In the genomic region with DNA sequence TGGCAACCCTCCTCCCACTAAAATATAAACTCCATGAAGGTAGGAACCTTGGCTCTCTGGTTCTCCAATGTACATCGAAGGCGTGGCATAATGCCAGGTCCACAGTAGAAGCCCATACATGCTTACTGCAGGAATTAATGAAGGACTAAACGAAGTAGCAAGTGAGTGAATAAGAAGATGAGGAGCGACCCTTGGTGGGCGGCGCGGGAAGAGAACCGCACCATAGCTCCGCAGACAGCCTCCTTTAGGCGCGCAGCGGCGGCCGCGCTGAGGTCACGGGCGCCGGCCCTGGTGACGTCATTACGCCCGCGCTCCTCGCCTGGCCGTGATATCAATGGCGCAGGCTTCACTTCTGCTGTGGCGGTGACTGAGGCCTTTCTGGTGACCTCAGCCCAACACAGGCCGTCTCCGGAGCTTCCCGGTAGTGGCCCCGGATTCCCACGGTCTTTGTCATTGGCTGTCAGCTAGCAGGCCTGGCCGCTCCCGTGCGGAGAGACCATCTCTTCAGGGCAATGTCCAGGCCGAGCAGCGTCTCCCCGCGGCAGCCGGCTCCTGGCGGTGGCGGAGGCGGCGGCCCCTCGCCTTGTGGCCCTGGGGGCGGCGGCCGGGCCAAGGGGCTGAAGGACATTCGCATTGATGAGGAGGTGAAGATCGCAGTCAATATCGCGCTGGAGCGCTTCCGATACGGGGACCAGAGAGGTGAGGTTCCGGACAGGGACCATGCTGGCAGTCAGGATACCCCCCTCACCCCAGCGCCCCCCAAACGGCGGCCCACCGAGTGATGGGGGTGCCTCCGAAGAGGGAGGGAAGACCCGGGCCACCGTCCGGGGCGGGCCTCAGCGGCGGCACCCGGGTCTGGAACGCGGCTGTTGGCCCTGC, we compare ENCODE assay signal across 8 cellular contexts. TPM values are rescaled to one million over a fixed set of nuclear protein-coding genes. Genes with fewer than 3 reads are reported as not detected.
DNase-seq lines count a peak whose midpoint lies in the region; ATAC-seq and TF ChIP-seq lines count a peak whose summit lies in the region.

YTHDC2 (plus strand) TSS at position 311 of the 879 bp plus-strand sequence; CDS start at position 513, 202 bp downstream.

- peak; percentile 99 for ATAC-seq in GM19324 (IDR thresholded peaks at IDR 0.05; ENCODE audit: low FRiP score, unreplicated experiment)
- peak; percentile 98 for ATAC-seq in HG03469 (IDR thresholded peaks at IDR 0.05; ENCODE audit: unreplicated experiment)

- TF ChIP-seq RAD21 in liver (IDR thresholded peaks at IDR 0.05) = peak; percentile 42 to 61

- H3K27me3 ChIP-seq in liver (ENCODE audit: control insufficient read depth in 4 of 4, insufficient read depth in 4 of 4, low read length in 3 of 4) = no peaks in the 10 kb centered on the region

- DNase-seq in NCI-H69 (lab: John Stamatoyannopoulos, UW) (peak; percentile 93), dermis blood vessel endothelial cell (peak; percentile 93)
- peak; percentile 83 for DNase-seq in activated CD4-positive, alpha-beta T cell treated with anti-CD3 and anti-CD28 coated beads, Interleukin-2, amount 50 U/mL, for 4 hours
- peak; percentile 83 to 86 for DNase-seq in stimulated activated CD4-positive, alpha-beta T cell treated with anti-CD3 and anti-CD28 coated beads, Interleukin-4, amount 100 ng/mL, for 4 hours

- under 1% methylated on average over 69 of the region's 69 CpGs for WGBS in liver

- H3K27ac ChIP-seq in C4-2B (peak within 1 kb of the TSS; percentile 75), liver (ENCODE audit: low read depth in 1 of 2, low read length in 2 of 2) (peak within 1 kb of the TSS; percentile 85 to 96)

- peak within 1 kb of the TSS; percentile 60 to 95 for H3K9ac ChIP-seq in liver (ENCODE audit: low read depth in 1 of 2, low read length in 2 of 2)

- no peaks in the 10 kb centered on the region for H3K9me3 ChIP-seq in liver (ENCODE audit: control insufficient read depth in 4 of 4, low read length in 3 of 4)

- peaks cover 0 to 11% (median 4%) of the 10 kb centered on the region in 4 donors for H3K4me1 ChIP-seq in liver (ENCODE audit: control insufficient read depth in 4 of 4, insufficient read depth in 4 of 4, low read length in 3 of 4)

- TF ChIP-seq CTCF in C4-2B (conservative IDR thresholded peaks at IDR 0.05) (peak; percentile 79), liver (IDR thresholded peaks at IDR 0.05; ENCODE audit: low read depth, low read length, missing input control) (no peak)

- H3K36me3 ChIP-seq in liver (ENCODE audit: control insufficient read depth in 4 of 4, insufficient read depth in 3 of 4, low read depth in 1 of 4, low read length in 3 of 4) = peaks cover 0 to 2% (median under 1%) of the 10 kb centered on the region in 4 donors

- peak within 1 kb of the TSS; percentile 80 to 86 (median 81) for H3K4me3 ChIP-seq in liver (ENCODE audit: low read depth in 1 of 3, low read length in 3 of 3)

TF ChIP-seq in liver, 16 proteins besides CTCF, POLR2A, EP300 and RAD21:
- TF ChIP-seq EGR1 (IDR thresholded peaks at IDR 0.05; ENCODE audit: low read depth in 2 of 2) (no peak), ATF3 (IDR thresholded peaks at IDR 0.05) (no peak), NR2F2 (IDR thresholded peaks at IDR 0.05) (no peak), HNF4A (conservative IDR thresholded peaks at IDR 0.05) (peak; percentile 5 to 23), SP1 (IDR thresholded peaks at IDR 0.05) (peak; percentile 26), MAX (IDR thresholded peaks at IDR 0.05) (no peak), RXRA (IDR thresholded peaks at IDR 0.05) (peak in 1 of 2 donors; percentile 57), TAF1 (conservative IDR thresholded peaks at IDR 0.05) (peak; percentile 16), FOXA2 (IDR thresholded peaks at IDR 0.05) (no peak), FOXA1 (IDR thresholded peaks at IDR 0.05) (no peak), GABPA (IDR thresholded peaks at IDR 0.05 in 1 of 2, conservative IDR thresholded peaks at IDR 0.05 in 1 of 2) (no peak), ZBTB33 (IDR thresholded peaks at IDR 0.05) (no peak), JUND (IDR thresholded peaks at IDR 0.05) (peak; percentile 46 to 68), HNF4G (IDR thresholded peaks at IDR 0.05) (no peak), YY1 (IDR thresholded peaks at IDR 0.05) (peak; percentile 96)
- TF ChIP-seq, protein P1, sequence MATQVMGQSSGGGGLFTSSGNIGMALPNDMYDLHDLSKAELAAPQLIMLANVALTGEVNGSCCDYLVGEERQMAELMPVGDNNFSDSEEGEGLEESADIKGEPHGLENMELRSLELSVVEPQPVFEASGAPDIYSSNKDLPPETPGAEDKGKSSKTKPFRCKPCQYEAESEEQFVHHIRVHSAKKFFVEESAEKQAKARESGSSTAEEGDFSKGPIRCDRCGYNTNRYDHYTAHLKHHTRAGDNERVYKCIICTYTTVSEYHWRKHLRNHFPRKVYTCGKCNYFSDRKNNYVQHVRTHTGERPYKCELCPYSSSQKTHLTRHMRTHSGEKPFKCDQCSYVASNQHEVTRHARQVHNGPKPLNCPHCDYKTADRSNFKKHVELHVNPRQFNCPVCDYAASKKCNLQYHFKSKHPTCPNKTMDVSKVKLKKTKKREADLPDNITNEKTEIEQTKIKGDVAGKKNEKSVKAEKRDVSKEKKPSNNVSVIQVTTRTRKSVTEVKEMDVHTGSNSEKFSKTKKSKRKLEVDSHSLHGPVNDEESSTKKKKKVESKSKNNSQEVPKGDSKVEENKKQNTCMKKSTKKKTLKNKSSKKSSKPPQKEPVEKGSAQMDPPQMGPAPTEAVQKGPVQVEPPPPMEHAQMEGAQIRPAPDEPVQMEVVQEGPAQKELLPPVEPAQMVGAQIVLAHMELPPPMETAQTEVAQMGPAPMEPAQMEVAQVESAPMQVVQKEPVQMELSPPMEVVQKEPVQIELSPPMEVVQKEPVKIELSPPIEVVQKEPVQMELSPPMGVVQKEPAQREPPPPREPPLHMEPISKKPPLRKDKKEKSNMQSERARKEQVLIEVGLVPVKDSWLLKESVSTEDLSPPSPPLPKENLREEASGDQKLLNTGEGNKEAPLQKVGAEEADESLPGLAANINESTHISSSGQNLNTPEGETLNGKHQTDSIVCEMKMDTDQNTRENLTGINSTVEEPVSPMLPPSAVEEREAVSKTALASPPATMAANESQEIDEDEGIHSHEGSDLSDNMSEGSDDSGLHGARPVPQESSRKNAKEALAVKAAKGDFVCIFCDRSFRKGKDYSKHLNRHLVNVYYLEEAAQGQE (IDR thresholded peaks at IDR 0.05) = no peak
TF ChIP-seq in liver: peak in this region for 6.

RNA-seq across cellular contexts. Expression of gene YTHDC2, which starts in this region (rescaled TPM):
- 49.2 and 53.6 TPM in 2 replicates for total RNA-seq in dermis blood vessel endothelial cell
- total RNA-seq in liver = 10 to 100 TPM; 19.9 to 32.9 TPM
- 1 to 10 TPM; 6.2 to 9.8 TPM for polyA plus RNA-seq in liver

Comparison
In these comparisons a context has a peak if more than half of its experiments do, and no peak if none do; other contexts are left out.
1. Peak in every context shown above with its lines: DNase-seq, ATAC-seq, H3K4me3 ChIP-seq and H3K27ac ChIP-seq.